In genomic region chr6:17431581-17431980, GRCh38 we compare ENCODE assay signal across 11 cellular contexts. TPM values are rescaled to one million over a fixed set of nuclear protein-coding genes. Genes with fewer than 3 reads are reported as not detected.
DNase-seq lines count a peak whose midpoint lies in the region; ATAC-seq and TF ChIP-seq lines count a peak whose summit lies in the region.
"Had no signal": no experiment of that assay in that cellular context is flagged by ENCODE, and none has a peak within 500 bp of the region (broad histone marks: within the 10 kb centered on the region; RNA-seq: fewer than 3 reads in every experiment).

No MANE protein-coding gene starts in this region.

- peak; percentile 82 for DNase-seq in EH (ENCODE audit: low read depth)
- DNase-seq in M059J (ENCODE audit: low read depth) = peak; percentile 80
- DNase-seq in choroid plexus epithelial cell (ENCODE audit: low read depth) = peak; percentile 35
- no peak for DNase-seq in osteocyte (ENCODE audit: extremely low spot score, unreplicated experiment)
- DNase-seq in progenitor cell of endocrine pancreas (ENCODE audit: low spot score, unreplicated experiment) = no peak
- no peak for DNase-seq in SK-N-DZ (ENCODE audit: low spot score)

- TF ChIP-seq CTCF in choroid plexus epithelial cell (conservative IDR thresholded peaks at IDR 0.05; ENCODE audit: low read depth, low read length) = no peak
- TF ChIP-seq CTCF in osteocyte (IDR thresholded peaks at IDR 0.05) = no peak
- no peak for TF ChIP-seq CTCF in progenitor cell of endocrine pancreas (IDR thresholded peaks at IDR 0.05; ENCODE audit: unreplicated experiment)

- H3K9me3 Mint-ChIP-seq in osteocyte (ENCODE audit: unreplicated experiment) = no peaks in the 10 kb centered on the region
- H3K9me3 Mint-ChIP-seq in progenitor cell of endocrine pancreas (ENCODE audit: low read depth) = peaks cover 4% of the 10 kb centered on the region
- H3K9me3 Mint-ChIP-seq: activated T-helper 1 cell treated with anti-CD3 and anti-CD28 coated beads, Interleukin-12 subunit alpha, Interleukin-12 subunit beta, Interleukin-2, Interleukin-4 antibody, amounts not matched to agents 30 ng/mL and 10 ng/mL and 1 ng/mL, durations not matched to agents 14 hours and 24 hours and 36 hours had no signal

- no peak for ATAC-seq in GM18858 (IDR thresholded peaks at IDR 0.05; ENCODE audit: unreplicated experiment)
- ATAC-seq: sciatic nerve had no signal

- H3K4me3 Mint-ChIP-seq in osteocyte (ENCODE audit: unreplicated experiment) (no peak overlapping the region), progenitor cell of endocrine pancreas (ENCODE audit: low read depth) (no peak overlapping the region)
- H3K4me3 Mint-ChIP-seq: activated T-helper 1 cell treated with anti-CD3 and anti-CD28 coated beads, Interleukin-12 subunit alpha, Interleukin-12 subunit beta, Interleukin-2, Interleukin-4 antibody, amounts not matched to agents 30 ng/mL and 10 ng/mL and 1 ng/mL, durations not matched to agents 14 hours and 24 hours and 36 hours had no signal

- H3K4me1 Mint-ChIP-seq in osteocyte (ENCODE audit: unreplicated experiment) (peaks cover 16% of the 10 kb centered on the region), progenitor cell of endocrine pancreas (ENCODE audit: low read depth) (no peaks in the 10 kb centered on the region)

- no peaks in the 10 kb centered on the region for H3K27me3 Mint-ChIP-seq in osteocyte (ENCODE audit: unreplicated experiment)
- no peaks in the 10 kb centered on the region for H3K27me3 Mint-ChIP-seq in progenitor cell of endocrine pancreas

- no peak overlapping the region for H3K4me3 ChIP-seq in choroid plexus epithelial cell (ENCODE audit: low read depth, low read length)
- H3K4me3 ChIP-seq: cardiac muscle cell, thoracic aorta had no signal

- H3K27ac Mint-ChIP-seq in osteocyte (ENCODE audit: unreplicated experiment) (peak overlapping the region; percentile 28), progenitor cell of endocrine pancreas (no peak overlapping the region)
- H3K27ac Mint-ChIP-seq: activated T-helper 1 cell treated with anti-CD3 and anti-CD28 coated beads, Interleukin-12 subunit alpha, Interleukin-12 subunit beta, Interleukin-2, Interleukin-4 antibody, amounts not matched to agents 30 ng/mL and 10 ng/mL and 1 ng/mL, durations not matched to agents 14 hours and 24 hours and 36 hours had no signal

- H3K36me3 Mint-ChIP-seq in osteocyte (ENCODE audit: unreplicated experiment) = peaks cover 54% of the 10 kb centered on the region
- peaks cover 23% of the 10 kb centered on the region for H3K36me3 Mint-ChIP-seq in progenitor cell of endocrine pancreas (ENCODE audit: insufficient read depth)

RNA-seq across cellular contexts. Expression of gene CAP2, which starts 38.2 kb away (rescaled TPM):
- total RNA-seq in M059J (2014; rRNA removed; shearing (Covaris generic)) = 39.9 and 44.1 TPM in 2 replicates
- total RNA-seq in osteocyte (71.8 and 83.6 TPM in 2 replicates), progenitor cell of endocrine pancreas (15.4 and 15.5 TPM in 2 replicates)
- 10.4 and 11.0 TPM in 2 replicates for polyA plus RNA-seq in SK-N-DZ (2014; cell fraction: cytosol; rRNA removed)
- polyA plus RNA-seq in SK-N-DZ (2014; cell fraction: nucleus; rRNA removed) = 8.7 and 11.7 TPM in 2 replicates
- total RNA-seq: activated T-helper 1 cell treated with anti-CD3 and anti-CD28 coated beads, Interleukin-12 subunit alpha, Interleukin-12 subunit beta, Interleukin-2, Interleukin-4 antibody, amounts not matched to agents 30 ng/mL and 10 ng/mL and 1 ng/mL, durations not matched to agents 14 hours and 24 hours and 36 hours had no signal

Comparison
In these comparisons a context has a peak if more than half of its experiments do, and no peak if none do; other contexts are left out.
1. DNase-seq: peak in EH (single experiment), M059J (single experiment) and choroid plexus epithelial cell (single experiment); none in osteocyte (single experiment), progenitor cell of endocrine pancreas (single experiment) and SK-N-DZ (single experiment).